ENCODE assay signal across 2 cellular contexts in the genomic region with DNA sequence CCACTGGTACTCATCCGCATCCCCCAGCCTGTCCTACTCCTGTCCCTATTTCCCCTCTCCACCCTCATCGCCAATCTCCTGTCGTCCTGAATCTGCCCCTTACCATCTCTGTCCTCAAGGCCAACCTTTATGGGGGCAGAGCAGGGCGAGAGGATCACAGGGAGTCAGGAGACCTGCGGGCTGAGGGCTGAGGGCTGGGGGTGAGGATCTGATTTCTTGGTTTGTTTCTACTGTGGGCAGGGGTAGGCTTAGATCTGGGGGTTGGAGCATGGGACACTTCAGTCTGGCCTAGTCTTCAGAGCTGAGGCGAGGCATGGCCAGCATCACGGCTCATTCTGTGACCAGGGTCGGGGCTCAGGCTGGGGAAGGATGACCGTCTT.
TF ChIP-seq lines count a peak whose summit lies in the region.

No MANE protein-coding gene starts in this region.

TF ChIP-seq in SK-N-SH, 30 proteins besides CTCF, POLR2A, EP300 and RAD21:
- TF ChIP-seq, protein P1, sequence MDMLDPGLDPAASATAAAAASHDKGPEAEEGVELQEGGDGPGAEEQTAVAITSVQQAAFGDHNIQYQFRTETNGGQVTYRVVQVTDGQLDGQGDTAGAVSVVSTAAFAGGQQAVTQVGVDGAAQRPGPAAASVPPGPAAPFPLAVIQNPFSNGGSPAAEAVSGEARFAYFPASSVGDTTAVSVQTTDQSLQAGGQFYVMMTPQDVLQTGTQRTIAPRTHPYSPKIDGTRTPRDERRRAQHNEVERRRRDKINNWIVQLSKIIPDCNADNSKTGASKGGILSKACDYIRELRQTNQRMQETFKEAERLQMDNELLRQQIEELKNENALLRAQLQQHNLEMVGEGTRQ (IDR thresholded peaks at IDR 0.05; ENCODE audit: borderline replicate concordance, low read depth, low read length), result no peak
- TF ChIP-seq, protein P2, sequence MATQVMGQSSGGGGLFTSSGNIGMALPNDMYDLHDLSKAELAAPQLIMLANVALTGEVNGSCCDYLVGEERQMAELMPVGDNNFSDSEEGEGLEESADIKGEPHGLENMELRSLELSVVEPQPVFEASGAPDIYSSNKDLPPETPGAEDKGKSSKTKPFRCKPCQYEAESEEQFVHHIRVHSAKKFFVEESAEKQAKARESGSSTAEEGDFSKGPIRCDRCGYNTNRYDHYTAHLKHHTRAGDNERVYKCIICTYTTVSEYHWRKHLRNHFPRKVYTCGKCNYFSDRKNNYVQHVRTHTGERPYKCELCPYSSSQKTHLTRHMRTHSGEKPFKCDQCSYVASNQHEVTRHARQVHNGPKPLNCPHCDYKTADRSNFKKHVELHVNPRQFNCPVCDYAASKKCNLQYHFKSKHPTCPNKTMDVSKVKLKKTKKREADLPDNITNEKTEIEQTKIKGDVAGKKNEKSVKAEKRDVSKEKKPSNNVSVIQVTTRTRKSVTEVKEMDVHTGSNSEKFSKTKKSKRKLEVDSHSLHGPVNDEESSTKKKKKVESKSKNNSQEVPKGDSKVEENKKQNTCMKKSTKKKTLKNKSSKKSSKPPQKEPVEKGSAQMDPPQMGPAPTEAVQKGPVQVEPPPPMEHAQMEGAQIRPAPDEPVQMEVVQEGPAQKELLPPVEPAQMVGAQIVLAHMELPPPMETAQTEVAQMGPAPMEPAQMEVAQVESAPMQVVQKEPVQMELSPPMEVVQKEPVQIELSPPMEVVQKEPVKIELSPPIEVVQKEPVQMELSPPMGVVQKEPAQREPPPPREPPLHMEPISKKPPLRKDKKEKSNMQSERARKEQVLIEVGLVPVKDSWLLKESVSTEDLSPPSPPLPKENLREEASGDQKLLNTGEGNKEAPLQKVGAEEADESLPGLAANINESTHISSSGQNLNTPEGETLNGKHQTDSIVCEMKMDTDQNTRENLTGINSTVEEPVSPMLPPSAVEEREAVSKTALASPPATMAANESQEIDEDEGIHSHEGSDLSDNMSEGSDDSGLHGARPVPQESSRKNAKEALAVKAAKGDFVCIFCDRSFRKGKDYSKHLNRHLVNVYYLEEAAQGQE (IDR thresholded peaks at IDR 0.05; ENCODE audit: low read depth, low read length), result no peak
- TF ChIP-seq TEAD4 (IDR thresholded peaks at IDR 0.05; ENCODE audit: borderline replicate concordance, insufficient read depth) (no peak), RFX5 (IDR thresholded peaks at IDR 0.05; ENCODE audit: low read length) (no peak), TAF1 (IDR thresholded peaks at IDR 0.05; ENCODE audit: borderline replicate concordance, low read depth, low read length) (no peak), SMC3 (IDR thresholded peaks at IDR 0.05; ENCODE audit: low read depth, low read length) (no peak)

TF ChIP-seq in SK-N-SH treated with all-trans-retinoic acid at 6 μM for 48 hours, 23 proteins besides CTCF, POLR2A, EP300 and RAD21:
- TF ChIP-seq, protein P3, sequence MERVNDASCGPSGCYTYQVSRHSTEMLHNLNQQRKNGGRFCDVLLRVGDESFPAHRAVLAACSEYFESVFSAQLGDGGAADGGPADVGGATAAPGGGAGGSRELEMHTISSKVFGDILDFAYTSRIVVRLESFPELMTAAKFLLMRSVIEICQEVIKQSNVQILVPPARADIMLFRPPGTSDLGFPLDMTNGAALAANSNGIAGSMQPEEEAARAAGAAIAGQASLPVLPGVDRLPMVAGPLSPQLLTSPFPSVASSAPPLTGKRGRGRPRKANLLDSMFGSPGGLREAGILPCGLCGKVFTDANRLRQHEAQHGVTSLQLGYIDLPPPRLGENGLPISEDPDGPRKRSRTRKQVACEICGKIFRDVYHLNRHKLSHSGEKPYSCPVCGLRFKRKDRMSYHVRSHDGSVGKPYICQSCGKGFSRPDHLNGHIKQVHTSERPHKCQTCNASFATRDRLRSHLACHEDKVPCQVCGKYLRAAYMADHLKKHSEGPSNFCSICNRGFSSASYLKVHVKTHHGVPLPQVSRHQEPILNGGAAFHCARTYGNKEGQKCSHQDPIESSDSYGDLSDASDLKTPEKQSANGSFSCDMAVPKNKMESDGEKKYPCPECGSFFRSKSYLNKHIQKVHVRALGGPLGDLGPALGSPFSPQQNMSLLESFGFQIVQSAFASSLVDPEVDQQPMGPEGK (CRISPR knock-in tag; IDR thresholded peaks at IDR 0.05; ENCODE audit: borderline replicate concordance), result no peak
- TF ChIP-seq ARNTL (CRISPR knock-in tag; IDR thresholded peaks at IDR 0.05; ENCODE audit: borderline replicate concordance, low read depth), result no peak
